Comparison of ENCODE assay signal across 8 cellular contexts in the genomic region with DNA sequence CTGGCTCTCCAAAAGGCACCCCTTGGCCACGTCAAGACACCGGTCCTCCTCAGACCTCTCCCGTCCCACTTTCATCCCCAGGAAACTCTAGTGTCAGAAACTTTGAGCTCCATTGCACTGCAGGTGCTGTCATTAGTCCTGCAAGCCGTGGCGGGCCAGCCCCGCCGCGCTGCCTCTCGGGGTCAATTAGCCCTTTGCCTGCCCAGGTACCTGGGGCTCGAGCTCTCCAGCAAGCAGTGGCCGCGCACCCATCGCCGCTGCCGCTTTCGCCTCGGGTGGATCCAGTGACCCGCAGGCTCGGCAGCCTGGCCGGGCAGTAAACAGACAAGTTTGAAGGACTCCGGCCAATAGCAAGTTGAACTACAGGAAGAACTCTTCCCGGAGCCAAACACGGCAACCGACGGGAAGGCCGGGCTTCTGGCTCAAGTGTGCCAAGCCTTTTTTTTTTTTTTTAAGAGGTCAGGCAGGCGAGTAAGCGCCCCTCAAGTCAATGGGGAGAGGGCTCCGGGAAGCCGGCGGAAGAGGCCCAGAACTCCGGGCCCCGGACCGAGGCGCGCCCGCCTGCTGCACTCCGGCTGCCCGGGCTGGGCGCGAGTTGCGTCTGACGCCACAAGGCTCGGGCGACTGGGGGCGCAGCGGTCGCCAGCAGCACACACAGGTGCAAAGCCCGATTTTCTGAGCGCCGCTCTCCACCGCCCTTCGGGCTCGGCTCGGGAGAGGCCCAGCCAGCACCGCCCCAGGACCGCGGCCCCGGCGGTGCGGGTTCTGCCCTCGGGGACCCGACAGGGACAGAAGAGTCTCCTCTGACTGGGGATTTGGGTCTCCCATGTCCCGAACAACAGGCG.
DNase-seq lines count a peak whose midpoint lies in the region; ATAC-seq and TF ChIP-seq lines count a peak whose summit lies in the region.

No MANE protein-coding gene starts in this region.

- peak overlapping the region; percentile 77 to 83 for H3K4me3 ChIP-seq in tibial artery

- intact Hi-C loops in tibial artery (cut with DNase I; ENCODE audit: low total_unique reads) = no loop called here

- H3K9me3 Mint-ChIP-seq in memory B cell = peaks cover 1% of the 10 kb centered on the region

- H3K27ac ChIP-seq in tibial artery = peak overlapping the region; percentile 77 to 78

- H3K4me1 ChIP-seq in tibial artery = peaks cover 0 to 37% (median 4%) of the 10 kb centered on the region in 4 donors

- no peaks in the 10 kb centered on the region for H3K36me3 ChIP-seq in tibial artery

- peak overlapping the region; percentile 24 for H3K4me3 Mint-ChIP-seq in memory B cell

- DNase-seq in NCI-H2171 treated with DMSO at 0.1 percent for 48 hours (lab: John Stamatoyannopoulos, UW) (peak; percentile 24), NCI-H2171 (lab: John Stamatoyannopoulos, UW) (no peak), NCI-H2029 (lab: John Stamatoyannopoulos, UW) (peak; percentile 30), ecto neural progenitor cell (ENCODE audit: low spot score) (peak; percentile 68), memory B cell (ENCODE audit: low spot score in 2 of 2) (no peak), tibial artery (peak; percentile 28 to 69)
- DNase-seq in stimulated activated CD8-positive, alpha-beta memory T cell treated with anti-CD3 and anti-CD28 coated beads, Interleukin-4, amount 100 ng/mL, for 48 hours = no peak

- no peak for ATAC-seq in memory B cell (ENCODE audit: low read depth)
- ATAC-seq in HG03095 (IDR thresholded peaks at IDR 0.05; ENCODE audit: unreplicated experiment) = no peak

- H3K27ac Mint-ChIP-seq in memory B cell = no peak overlapping the region

- TF ChIP-seq CTCF in tibial artery (IDR thresholded peaks at IDR 0.05) = no peak

- H3K36me3 Mint-ChIP-seq in memory B cell = no peaks in the 10 kb centered on the region

- H3K27me3 ChIP-seq in tibial artery = no peaks in the 10 kb centered on the region

- H3K4me1 Mint-ChIP-seq in memory B cell = peaks cover 4% of the 10 kb centered on the region

- H3K9me3 ChIP-seq in tibial artery = no peaks in the 10 kb centered on the region

- H3K27me3 Mint-ChIP-seq in memory B cell = peaks cover 8% of the 10 kb centered on the region

Comparison
In these comparisons a context has a peak if more than half of its experiments do, and no peak if none do; other contexts are left out.
1. DNase-seq: peak in NCI-H2171 treated with DMSO at 0.1 percent for 48 hours (single experiment), NCI-H2029 (single experiment), ecto neural progenitor cell (single experiment) and tibial artery (2 of 2); none in NCI-H2171 (single experiment), memory B cell (0 of 2) and stimulated activated CD8-positive, alpha-beta memory T cell treated with anti-CD3 and anti-CD28 coated beads, Interleukin-4, amount 100 ng/mL, for 48 hours (single experiment).